ENCODE assay signal across 10 cellular contexts in the genomic region with DNA sequence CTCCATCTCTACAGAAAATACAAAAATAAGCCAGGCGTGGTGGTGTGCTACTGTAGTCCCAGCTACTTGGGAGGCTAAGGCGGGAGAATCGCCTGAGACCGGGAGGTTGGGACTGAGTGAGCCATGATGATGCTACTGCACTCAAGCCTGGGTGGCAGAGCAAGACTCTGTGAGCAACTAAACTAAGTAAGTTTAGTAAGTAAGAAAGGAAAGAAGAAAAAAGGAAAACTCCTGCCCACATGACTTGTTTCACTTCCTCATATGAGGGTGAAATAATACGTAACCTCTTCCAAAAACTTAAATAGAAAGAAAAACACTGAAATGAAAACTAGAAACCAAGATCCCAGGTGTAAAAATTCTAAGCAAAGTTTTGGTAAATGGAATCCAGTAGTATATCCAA.
DNase-seq lines count a peak whose midpoint lies in the region; ATAC-seq and TF ChIP-seq lines count a peak whose summit lies in the region.
"Had no signal": no experiment of that assay in that cellular context is flagged by ENCODE, and none has a peak within 500 bp of the region (broad histone marks: within the 10 kb centered on the region; RNA-seq: fewer than 3 reads in every experiment).

No MANE protein-coding gene starts in this region.

- no peak overlapping the region for H3K4me2 ChIP-seq in mesendoderm (ENCODE audit: low read length)

- intact Hi-C loops in activated T-helper 1 cell treated with anti-CD3 and anti-CD28 coated beads, Interleukin-12 subunit alpha, Interleukin-12 subunit beta, Interleukin-2, Interleukin-4 antibody, amounts not matched to agents 30 ng/mL and 10 ng/mL and 1 ng/mL, durations not matched to agents 14 hours and 24 hours and 36 hours (cut with micrococcal nuclease): no loop called here

- no peak overlapping the region for H2BK120ac ChIP-seq in mesendoderm (ENCODE audit: low read depth, low read length)

- no peak for TF ChIP-seq CTCF in GM13976 (IDR thresholded peaks at IDR 0.05; ENCODE audit: borderline replicate concordance, control extremely low read depth, extremely low read depth, insufficient read depth, missing control alignments)

- H2BK15ac ChIP-seq in mesendoderm (replicated peaks; ENCODE audit: low read depth): no peak overlapping the region

- no peak overlapping the region for H2BK5ac ChIP-seq in mesendoderm (ENCODE audit: low read length)

- H3K4me3 Mint-ChIP-seq in activated T-helper 1 cell treated with anti-CD3 and anti-CD28 coated beads, Interleukin-12 subunit alpha, Interleukin-12 subunit beta, Interleukin-2, Interleukin-4 antibody, amounts not matched to agents 30 ng/mL and 10 ng/mL and 1 ng/mL, durations not matched to agents 14 hours and 24 hours and 36 hours: no peak overlapping the region

- peak; percentile 54 for DNase-seq in GM13976 (ENCODE audit: low spot score)
- DNase-seq in activated T-helper 1 cell treated with anti-CD3 and anti-CD28 coated beads, Interleukin-12 subunit alpha, Interleukin-12 subunit beta, Interleukin-2, Interleukin-4 antibody, amounts not matched to agents 30 ng/mL and 10 ng/mL and 1 ng/mL, durations not matched to agents 14 hours and 24 hours and 36 hours (ENCODE audit: low spot score): no peak
- DNase-seq in NCI-H510A treated with DMSO at 0.1 percent for 48 hours (lab: John Stamatoyannopoulos, UW): no peak
- no peak for DNase-seq in mesendoderm
- DNase-seq in kidney tubule cell (ENCODE audit: low spot score): no peak
- DNase-seq in EL: no peak
- DNase-seq: NCI-H1092; stimulated activated CD4-positive, alpha-beta T cell treated with anti-CD3 and anti-CD28 coated beads, Interleukin-15, amount 100 ng/mL, for 24 hours had no signal

- H3K36me3 ChIP-seq in mesendoderm (ENCODE audit: control insufficient read depth, insufficient read depth, low read length): no peaks in the 10 kb centered on the region

- peaks cover 18% of the 10 kb centered on the region for H3K79me1 ChIP-seq in mesendoderm (ENCODE audit: low read length)

- peak overlapping the region; percentile 63 for H3K27ac Mint-ChIP-seq in activated T-helper 1 cell treated with anti-CD3 and anti-CD28 coated beads, Interleukin-12 subunit alpha, Interleukin-12 subunit beta, Interleukin-2, Interleukin-4 antibody, amounts not matched to agents 30 ng/mL and 10 ng/mL and 1 ng/mL, durations not matched to agents 14 hours and 24 hours and 36 hours

- WGBS in mesendoderm (ENCODE audit: extremely low coverage, insufficient coverage, low lambda C conversion rate): no CpG with 5 or more reads among the region's 5 CpGs

- no peak overlapping the region for H3K18ac ChIP-seq in mesendoderm (ENCODE audit: low read length)

- H3K4ac ChIP-seq in mesendoderm (ENCODE audit: low read depth, low read length): no peak overlapping the region

- H3K36me3 Mint-ChIP-seq in activated T-helper 1 cell treated with anti-CD3 and anti-CD28 coated beads, Interleukin-12 subunit alpha, Interleukin-12 subunit beta, Interleukin-2, Interleukin-4 antibody, amounts not matched to agents 30 ng/mL and 10 ng/mL and 1 ng/mL, durations not matched to agents 14 hours and 24 hours and 36 hours (ENCODE audit: low read depth): peaks cover 58% of the 10 kb centered on the region

- H3K79me2 ChIP-seq in mesendoderm (ENCODE audit: control insufficient read depth, insufficient read depth, low read length): peaks cover 27% of the 10 kb centered on the region

- H3K4me3 ChIP-seq in mesendoderm (ENCODE audit: low read length): no peak overlapping the region

- no peak overlapping the region for H4K8ac ChIP-seq in mesendoderm (ENCODE audit: low read depth, low read length)

- no peak overlapping the region for H4K5ac ChIP-seq in mesendoderm (ENCODE audit: low read length)

- H3K27me3 Mint-ChIP-seq in activated T-helper 1 cell treated with anti-CD3 and anti-CD28 coated beads, Interleukin-12 subunit alpha, Interleukin-12 subunit beta, Interleukin-2, Interleukin-4 antibody, amounts not matched to agents 30 ng/mL and 10 ng/mL and 1 ng/mL, durations not matched to agents 14 hours and 24 hours and 36 hours (ENCODE audit: insufficient read depth): no peaks in the 10 kb centered on the region

- H2AK5ac ChIP-seq in mesendoderm (ENCODE audit: low read length): no peak overlapping the region

- H3K4me1 Mint-ChIP-seq in activated T-helper 1 cell treated with anti-CD3 and anti-CD28 coated beads, Interleukin-12 subunit alpha, Interleukin-12 subunit beta, Interleukin-2, Interleukin-4 antibody, amounts not matched to agents 30 ng/mL and 10 ng/mL and 1 ng/mL, durations not matched to agents 14 hours and 24 hours and 36 hours (ENCODE audit: low read depth): peaks cover 45% of the 10 kb centered on the region

- peaks cover 1% of the 10 kb centered on the region for H3K4me1 ChIP-seq in mesendoderm (ENCODE audit: control insufficient read depth, low read depth, low read length)

- ATAC-seq in GM19467 (IDR thresholded peaks at IDR 0.05; ENCODE audit: unreplicated experiment): peak; percentile 68
- peak; percentile 80 for ATAC-seq in HG03135 (IDR thresholded peaks at IDR 0.05; ENCODE audit: unreplicated experiment)

- no peak overlapping the region for H3K27ac ChIP-seq in mesendoderm (ENCODE audit: low read depth, low read length)

- H3K9me3 Mint-ChIP-seq in activated T-helper 1 cell treated with anti-CD3 and anti-CD28 coated beads, Interleukin-12 subunit alpha, Interleukin-12 subunit beta, Interleukin-2, Interleukin-4 antibody, amounts not matched to agents 30 ng/mL and 10 ng/mL and 1 ng/mL, durations not matched to agents 14 hours and 24 hours and 36 hours: peaks cover 12% of the 10 kb centered on the region

- no peaks in the 10 kb centered on the region for H3K27me3 ChIP-seq in mesendoderm (ENCODE audit: insufficient read depth, low read length, poor library complexity)

- no peak overlapping the region for H3K9ac ChIP-seq in mesendoderm (ENCODE audit: low read length)

- no peak overlapping the region for H3K56ac ChIP-seq in mesendoderm (ENCODE audit: low read length)

- no peak overlapping the region for H3K23ac ChIP-seq in mesendoderm (ENCODE audit: low read length)

- in situ Hi-C loops in GM13976 (cut with MboI; ENCODE audit: low sequenced_read_pairs, unreplicated experiment): no loop called here
